ENCODE assay signal across 8 cellular contexts in genomic region chr14:90759370-90760054, GRCh38. TPM values are rescaled to one million over a fixed set of nuclear protein-coding genes. Genes with fewer than 3 reads are reported as not detected.
DNase-seq lines count a peak whose midpoint lies in the region; ATAC-seq and TF ChIP-seq lines count a peak whose summit lies in the region.

No MANE protein-coding gene starts in this region.

- H3K4me1 Mint-ChIP-seq in brain (peaks cover 41% of the 10 kb centered on the region), Calu3 (ENCODE audit: low read depth, unreplicated experiment) (no peaks in the 10 kb centered on the region)

- BruUV-seq in Calu3 (replicated peaks; lab: Mats Ljungman, UMichigan), result no TSS peak

- TF ChIP-seq CTCF in GM10248 (IDR thresholded peaks at IDR 0.05; ENCODE audit: control extremely low read depth, extremely low read depth, low read depth, missing control alignments) (no peak), brain (conservative IDR thresholded peaks at IDR 0.05) (no peak), neutrophil (IDR thresholded peaks at IDR 0.05) (no peak), Calu3 (IDR thresholded peaks at IDR 0.05; ENCODE audit: unreplicated experiment) (no peak)

- H3K27ac ChIP-seq in neutrophil, result peak overlapping the region; percentile 79

- H3K4me3 ChIP-seq in neutrophil (ENCODE audit: low read depth in 1 of 2, low read length in 1 of 2), result peak overlapping the region in 1 of 2 experiments; percentile 75

- H3K27me3 ChIP-seq in neutrophil, result no peaks in the 10 kb centered on the region

- H3K27ac Mint-ChIP-seq in brain (peak overlapping the region; percentile 71 to 97 (median 93)), Calu3 (ENCODE audit: unreplicated experiment) (no peak overlapping the region)

- H3K4me1 ChIP-seq in neutrophil (ENCODE audit: control insufficient read depth in 1 of 2, insufficient read depth in 1 of 2, low read depth in 1 of 2, low read length in 1 of 2), result peaks cover 17 to 18% of the 10 kb centered on the region in 2 experiments

- DNase-seq in GM10248 (ENCODE audit: extremely low spot score) (peak; percentile 39), Calu3 (no peak), HuH-7.5 (ENCODE audit: low spot score) (no peak), NCI-H345 (lab: John Stamatoyannopoulos, UW) (no peak), left lobe of liver (ENCODE audit: low spot score) (no peak)

- CTCF ChIA-PET in GM10248 (lab: Yijun Ruan, JAX) (interaction anchor here (0.9 to 5.1 kb wide), 34 partner anchors 9 to 478 kb away, joined by 3 to 43 read pairs (median 4); partner anchors contain the start of gene CALM1), Calu3 (lab: Charles Lee) (interaction anchor here (1.7 kb wide), 1 partner anchor 470 kb away, joined by 6 read pairs; no protein-coding TSS in a partner anchor)

- H3K9me3 Mint-ChIP-seq in brain (peaks cover 10 to 33% (median 21%) of the 10 kb centered on the region in 5 experiments), Calu3 (ENCODE audit: low read depth, unreplicated experiment) (peaks cover 3% of the 10 kb centered on the region)

- no peaks in the 10 kb centered on the region for H3K9me3 ChIP-seq in neutrophil

- peak overlapping the region; percentile 71 to 82 (median 80) for H3K4me3 Mint-ChIP-seq in brain
- no peak overlapping the region for H3K4me3 Mint-ChIP-seq in Calu3 (ENCODE audit: low read depth, unreplicated experiment)

- H3K36me3 Mint-ChIP-seq in brain, result peaks cover 39% of the 10 kb centered on the region
- no peaks in the 10 kb centered on the region for H3K36me3 Mint-ChIP-seq in Calu3 (ENCODE audit: insufficient read depth, unreplicated experiment)

- H3K27me3 Mint-ChIP-seq in brain (no peaks in the 10 kb centered on the region), Calu3 (ENCODE audit: unreplicated experiment) (no peaks in the 10 kb centered on the region)

- intact Hi-C loops in Calu3 (cut with micrococcal nuclease; ENCODE audit: unreplicated experiment), result loop anchor here (5.0 kb wide), 1 partner anchor 457 kb away; no protein-coding TSS in a partner anchor

- peak; percentile 31 for ATAC-seq in HG03097 (IDR thresholded peaks at IDR 0.05; ENCODE audit: low FRiP score, unreplicated experiment)
- ATAC-seq in left lobe of liver, result no peak

- H3K36me3 ChIP-seq in neutrophil, result no peaks in the 10 kb centered on the region

- POLR2A ChIA-PET in GM10248 (lab: Yijun Ruan, JAX), result interaction anchor here (0.8 kb wide), 1 partner anchor 362 kb away, joined by 3 read pairs; no protein-coding TSS in a partner anchor

RNA-seq across cellular contexts. Expression of gene TTC7B, which starts 56.7 kb away (rescaled TPM):
- polyA plus RNA-seq in brain (ENCODE audit: insufficient read depth, low read depth, low replicate concordance), result 63.5 TPM
- total RNA-seq in Calu3 (2022) (9.6 and 13.2 TPM in 2 replicates), left lobe of liver (32.4 TPM)
